21 cellular contexts compared by ENCODE assay signal in genomic region chr6:44464051-44464450, GRCh38.
"Had no signal": no experiment of that assay in that cellular context is flagged by ENCODE, and none has a peak within 500 bp of the region (broad histone marks: within the 10 kb centered on the region; RNA-seq: fewer than 3 reads in every experiment).

No MANE protein-coding gene starts in this region.

- H3K9me3 Mint-ChIP-seq: activated naive CD8-positive, alpha-beta T cell treated with anti-CD3 and anti-CD28 coated beads for 36 hours; activated T-cell treated with anti-CD3 and anti-CD28 coated beads, Interleukin-2, amount 50 U/mL, for 4 hours; activated T-helper 2 cell treated with anti-CD3 and anti-CD28 coated beads, Interferon-gamma antibody, Interleukin-2, Interleukin-4, amounts not matched to agents 10 μg/mL and 5 μg/mL and 100 μg/mL, durations not matched to agents 14 hours and 24 hours and 36 hours; dendritic cell treated with granulocyte-macrophage colony-stimulating factor and Interleukin-4, amounts not matched to agents 40 ng/mL and 50 ng/mL, for 4 days; natural killer cell; T-cell had no signal

- H3K27ac ChIP-seq: heart right ventricle, sigmoid colon had no signal

- H3K4me1 Mint-ChIP-seq: activated naive CD8-positive, alpha-beta T cell treated with anti-CD3 and anti-CD28 coated beads for 36 hours; T-cell had no signal

- H3K36me3 ChIP-seq: heart right ventricle, sigmoid colon had no signal

- H3K36me3 Mint-ChIP-seq: activated naive CD8-positive, alpha-beta T cell treated with anti-CD3 and anti-CD28 coated beads for 36 hours; natural killer cell; T-cell had no signal

- DNase-seq: activated CD4-positive, alpha-beta T cell treated with anti-CD3 and anti-CD28 coated beads for 1 hour; activated CD4-positive, alpha-beta T cell treated with anti-CD3 and anti-CD28 coated beads, Interleukin-2, amount 50 U/mL, for 1 hour; activated CD8-positive, alpha-beta memory T cell treated with anti-CD3 and anti-CD28 coated beads, Interleukin-2, amount 50 U/mL, for 4 hours; activated naive CD4-positive, alpha-beta T cell treated with Interleukin-2 at 50 U/mL for 16 hours; activated naive CD8-positive, alpha-beta T cell treated with anti-CD3 and anti-CD28 coated beads for 36 hours; activated T-cell treated with anti-CD3 and anti-CD28 coated beads, Interleukin-2, amount 50 U/mL, for 4 hours; amniotic stem cell; effector CD4-positive, alpha-beta T cell; heart right ventricle; midbrain; natural killer cell; posterior cingulate gyrus; sigmoid colon; stimulated activated CD4-positive, alpha-beta T cell treated with anti-CD3 and anti-CD28 coated beads, Interleukin-15, amount 100 ng/mL, for 24 hours; stimulated activated CD4-positive, alpha-beta T cell treated with anti-CD3 and anti-CD28 coated beads, Interleukin-4, amount 100 ng/mL, for 1 hour; stimulated activated naive CD4-positive, alpha-beta T cell had no signal

- H3K27ac Mint-ChIP-seq: activated naive CD8-positive, alpha-beta T cell treated with anti-CD3 and anti-CD28 coated beads for 36 hours; activated T-helper 2 cell treated with anti-CD3 and anti-CD28 coated beads, Interferon-gamma antibody, Interleukin-2, Interleukin-4, amounts not matched to agents 10 μg/mL and 5 μg/mL and 100 μg/mL, durations not matched to agents 14 hours and 24 hours and 36 hours; dendritic cell treated with granulocyte-macrophage colony-stimulating factor and Interleukin-4, amounts not matched to agents 40 ng/mL and 50 ng/mL, for 4 days; natural killer cell; T-cell had no signal

- H3K27me3 ChIP-seq: heart right ventricle, sigmoid colon had no signal

- H3K27me3 Mint-ChIP-seq: activated naive CD8-positive, alpha-beta T cell treated with anti-CD3 and anti-CD28 coated beads for 36 hours had no signal

- H3K4me1 ChIP-seq: sigmoid colon had no signal

- ATAC-seq: activated T-cell treated with anti-CD3 and anti-CD28 coated beads, Interleukin-2, amount 50 U/mL, for 4 hours; natural killer cell; T-cell had no signal

- H3K4me3 ChIP-seq: heart right ventricle, lung, sigmoid colon, smooth muscle cell had no signal

- H3K9me3 ChIP-seq: heart right ventricle, sigmoid colon had no signal

- H3K4me3 Mint-ChIP-seq: activated naive CD8-positive, alpha-beta T cell treated with anti-CD3 and anti-CD28 coated beads for 36 hours; activated T-cell treated with anti-CD3 and anti-CD28 coated beads, Interleukin-2, amount 50 U/mL, for 4 hours; dendritic cell treated with granulocyte-macrophage colony-stimulating factor and Interleukin-4, amounts not matched to agents 40 ng/mL and 50 ng/mL, for 4 days; natural killer cell; T-cell had no signal
